In the genomic region with DNA sequence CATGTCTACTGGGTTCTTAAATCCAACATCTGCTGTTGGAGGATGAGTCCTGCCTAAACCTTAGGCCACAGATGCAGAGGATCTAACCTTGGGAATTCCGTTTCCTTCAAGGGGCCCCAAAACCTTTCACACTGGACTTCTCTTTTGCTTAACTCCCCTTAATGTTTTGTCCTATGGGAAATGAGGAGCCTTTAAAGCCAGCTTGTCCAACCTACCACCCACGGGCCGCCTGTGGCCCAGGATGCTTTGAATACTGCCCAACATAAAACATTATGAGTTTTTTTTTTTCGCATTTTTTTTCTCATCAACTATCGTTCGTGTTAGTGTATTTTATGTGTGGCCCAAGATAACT, we compare ENCODE assay signal across 8 cellular contexts.
A peak's percentile ranks its signal among the peaks of the same experiment; 100 is the strongest.
DNase-seq lines count a peak whose midpoint lies in the region; ATAC-seq, FAIRE-seq and TF ChIP-seq lines count a peak whose summit lies in the region.
"Had no signal": no experiment of that assay in that cellular context is flagged by ENCODE, and none has a peak within 500 bp of the region (broad histone marks: within the 10 kb centered on the region; RNA-seq: fewer than 3 reads in every experiment).

No MANE protein-coding gene starts in this region.

- no peak overlapping the region for H3K4ac ChIP-seq in H1 (replicated peaks; ENCODE audit: insufficient read length, low read depth, low read length)

- no peaks in the 10 kb centered on the region for H3K23me2 ChIP-seq in H1 (ENCODE audit: low read depth, low read length)

- H3K79me2 ChIP-seq in OCI-LY3 (ENCODE audit: low read length) (no peaks in the 10 kb centered on the region), H1 (ENCODE audit: control insufficient read depth in 1 of 2, insufficient read depth in 2 of 2, low read length in 2 of 2) (no peaks in the 10 kb centered on the region)

- TF ChIP-seq POLR2A in H1 (IDR thresholded peaks at IDR 0.05; ENCODE audit: control extremely low read depth in 1 of 2, low read depth in 2 of 2, low read length in 2 of 2): no peak

- H3K9ac ChIP-seq in OCI-LY3 (ENCODE audit: low read length): no peak overlapping the region; the same call in 1 of the 2 replicates
- H3K9ac ChIP-seq in H1 (replicated peaks in 1 of 4; ENCODE audit: extremely low read depth in 1 of 4, low read depth in 3 of 4, low read length in 3 of 4): no peak overlapping the region
- H3K9ac ChIP-seq in skeletal muscle tissue (ENCODE audit: low read depth in 1 of 3, low read length in 3 of 3): no peak overlapping the region

- H3K4me3 ChIP-seq in OCI-LY3 (ENCODE audit: low read length): no peak overlapping the region
- no peak overlapping the region for H3K4me3 ChIP-seq in H1 (ENCODE audit: extremely low read depth in 1 of 4, insufficient read depth in 2 of 4, low read depth in 3 of 4, low read length in 4 of 4)
- H3K4me3 ChIP-seq in skeletal muscle tissue (ENCODE audit: low read length in 3 of 3): no peak overlapping the region

- peak overlapping the region; percentile 3; the same call in 1 of the 2 replicates for H2BK15ac ChIP-seq in H1 (ENCODE audit: low read length)

- no peak overlapping the region; the same call in 1 of the 2 replicates for H3K27ac ChIP-seq in OCI-LY3 (ENCODE audit: low read length)
- H3K27ac ChIP-seq in H1 (ENCODE audit: low read depth, low read length): no peak overlapping the region
- H3K27ac ChIP-seq in skeletal muscle tissue (ENCODE audit: low read depth, low read length): peak overlapping the region; percentile 66

- H2BK20ac ChIP-seq in H1 (ENCODE audit: low read length): peak overlapping the region; percentile 13; the same call in 1 of the 2 replicates

- TF ChIP-seq EP300 in H1 (IDR thresholded peaks at IDR 0.05; ENCODE audit: borderline replicate concordance in 1 of 2, low read depth in 2 of 2, low read length in 2 of 2): no peak

- H3K4me2 ChIP-seq in OCI-LY3 (ENCODE audit: low read length): peak overlapping the region; percentile 92; the same call in 1 of the 2 replicates
- no peak overlapping the region for H3K4me2 ChIP-seq in H1 (ENCODE audit: insufficient read depth in 1 of 2, low read depth in 2 of 2, low read length in 2 of 2)

- no peak for TF ChIP-seq RAD21 in H1 (IDR thresholded peaks at IDR 0.05 in 1 of 2, conservative IDR thresholded peaks at IDR 0.05 in 1 of 2; ENCODE audit: low read depth in 2 of 2, low read length in 2 of 2)

- H4K20me1 ChIP-seq in OCI-LY3 (ENCODE audit: insufficient read depth, low read length) (no peaks in the 10 kb centered on the region), H1 (replicated peaks in 1 of 2; ENCODE audit: control insufficient read depth in 1 of 2, insufficient read depth in 2 of 2, low read length in 2 of 2) (no peaks in the 10 kb centered on the region)

- POLR2A ChIA-PET in H1 (lab: Charles Lee; ENCODE audit: partially characterized antibody): interaction anchor here (1.2 kb wide), 1 partner anchor 32 kb away, joined by 4 read pairs; no protein-coding TSS in a partner anchor

- H3K36me3 ChIP-seq in OCI-LY3 (replicated peaks; ENCODE audit: low read depth, low read length): no peaks in the 10 kb centered on the region
- H3K36me3 ChIP-seq in H1 (ENCODE audit: control insufficient read depth in 2 of 4, insufficient read depth in 4 of 4, low read length in 3 of 4): no peaks in the 10 kb centered on the region
- H3K36me3 ChIP-seq in skeletal muscle tissue (ENCODE audit: control insufficient read depth in 3 of 3, insufficient read depth in 3 of 3, low read length in 3 of 3): no peaks in the 10 kb centered on the region

- H3K23ac ChIP-seq in H1 (ENCODE audit: insufficient read length): no peak overlapping the region

- no peak for DNase-seq in Calu3
- no peak for DNase-seq in H1 (ENCODE audit: low read depth in 1 of 2, low spot score in 2 of 2)
- no peak for DNase-seq in sciatic nerve (ENCODE audit: low spot score)
- DNase-seq in urothelium cell line (ENCODE audit: low spot score): no peak
- no peak for DNase-seq in HCEC 1CT

- ATAC-seq in sciatic nerve: no peak

- H4K91ac ChIP-seq in H1 (replicated peaks; ENCODE audit: insufficient read length, low read length): no peak overlapping the region

- TF ChIP-seq CTCF in Calu3 (IDR thresholded peaks at IDR 0.05; ENCODE audit: unreplicated experiment) (no peak), OCI-LY3 (IDR thresholded peaks at IDR 0.05; ENCODE audit: low read depth, low read length) (no peak; the same call in 1 of the 2 replicates), H1 (IDR thresholded peaks at IDR 0.05; ENCODE audit: control extremely low read depth in 1 of 3, insufficient read depth in 1 of 3, low read depth in 1 of 3, low read length in 3 of 3) (no peak)

- H3K36me3 Mint-ChIP-seq in Calu3 (ENCODE audit: insufficient read depth, unreplicated experiment): peaks cover 9% of the 10 kb centered on the region

- peaks cover 16% of the 10 kb centered on the region for H3K4me1 ChIP-seq in OCI-LY3 (ENCODE audit: low read length)
- peaks cover 0 to 5% (median 2%) of the 10 kb centered on the region in 4 experiments; a peak in 3 of 7 replicates for H3K4me1 ChIP-seq in H1 (replicated peaks in 1 of 4; ENCODE audit: control insufficient read depth in 3 of 4, insufficient read depth in 4 of 4, low read length in 3 of 4)
- H3K4me1 ChIP-seq in skeletal muscle tissue (ENCODE audit: control insufficient read depth in 3 of 3, insufficient read depth in 3 of 3, low read length in 3 of 3): peaks cover 9 to 14% (median 11%) of the 10 kb centered on the region in 3 donors

- H2AK5ac ChIP-seq in H1 (ENCODE audit: low read depth, low read length): no peak overlapping the region

- H3K18ac ChIP-seq in H1 (ENCODE audit: extremely low read depth, low read length): peak overlapping the region; percentile 72; the same call in 1 of the 2 replicates

- no peak overlapping the region for H2BK120ac ChIP-seq in H1 (replicated peaks; ENCODE audit: low read depth, low read length)

- no peak overlapping the region for H3K56ac ChIP-seq in H1 (replicated peaks; ENCODE audit: insufficient read length, low read depth, low read length)

- peaks cover 58% of the 10 kb centered on the region for H3K4me1 Mint-ChIP-seq in Calu3 (ENCODE audit: low read depth, unreplicated experiment)

- H3K27ac Mint-ChIP-seq in Calu3 (ENCODE audit: unreplicated experiment): no peak overlapping the region

- H4K8ac ChIP-seq in H1 (ENCODE audit: extremely low read depth, insufficient read depth, low read length): no peak overlapping the region

- no peak overlapping the region for H3K4me3 Mint-ChIP-seq in Calu3 (ENCODE audit: low read depth, unreplicated experiment)

- H3K27me3 ChIP-seq in OCI-LY3 (ENCODE audit: low read depth, low read length) (0 out of 2 replicates have a peak, but pooled peaks cover 6% of the 10 kb centered on the region), H1 (replicated peaks in 1 of 4; ENCODE audit: control insufficient read depth in 3 of 4, extremely low read depth in 1 of 4, insufficient read depth in 3 of 4, low read length in 3 of 4) (no peaks in the 10 kb centered on the region; a peak in 1 of 7 replicates), skeletal muscle tissue (ENCODE audit: control insufficient read depth in 3 of 3, insufficient read depth in 3 of 3, low read length in 3 of 3) (no peaks in the 10 kb centered on the region)

- BruUV-seq in Calu3 (replicated peaks; lab: Mats Ljungman, UMichigan): TSS peak; percentile 95

- intact Hi-C loops in Calu3 (cut with micrococcal nuclease; ENCODE audit: unreplicated experiment): loop anchor here (1.0 to 10.0 kb wide), 4 partner anchors 33 to 187 kb away; no protein-coding TSS in a partner anchor
- intact Hi-C loops in sciatic nerve (cut with DNase I): loop anchor here (10.0 kb wide), 1 partner anchor 67 kb away; no protein-coding TSS in a partner anchor

- no peaks in the 10 kb centered on the region for H3K79me1 ChIP-seq in H1 (ENCODE audit: low read depth, low read length)

- peaks cover 4% of the 10 kb centered on the region for H3K9me3 Mint-ChIP-seq in Calu3 (ENCODE audit: low read depth, unreplicated experiment)

- no peak overlapping the region for H4K5ac ChIP-seq in H1 (ENCODE audit: insufficient read length, low read depth, low read length)

- no peak overlapping the region for H2AFZ ChIP-seq in OCI-LY3 (ENCODE audit: low read depth, low read length)
- peak overlapping the region; percentile 91; the same call in 1 of the 2 replicates for H2AFZ ChIP-seq in H1 (ENCODE audit: low read length)

- no peak overlapping the region for H3K14ac ChIP-seq in H1 (ENCODE audit: insufficient read length)

- H2BK5ac ChIP-seq in H1 (ENCODE audit: low read depth, low read length): peak overlapping the region; percentile 55; the same call in 1 of the 2 replicates

- FAIRE-seq in H1 (lab: Jason Lieb, UNC): no peak
- no peak for FAIRE-seq in urothelium cell line (lab: Jason Lieb, UNC)
- FAIRE-seq: endometrium had no signal

- no peak overlapping the region for H2BK12ac ChIP-seq in H1 (ENCODE audit: low read depth, low read length)

- H3K9me3 ChIP-seq in OCI-LY3 (ENCODE audit: insufficient read depth, low read length) (no peaks in the 10 kb centered on the region), H1 (ENCODE audit: insufficient read depth in 2 of 2, low read depth in 1 of 2, low read length in 1 of 2) (no peaks in the 10 kb centered on the region), skeletal muscle tissue (ENCODE audit: control insufficient read depth in 3 of 3, low read length in 3 of 3) (no peaks in the 10 kb centered on the region)

- H3K27me3 Mint-ChIP-seq in Calu3 (ENCODE audit: unreplicated experiment): no peaks in the 10 kb centered on the region

- CTCF ChIA-PET in Calu3 (lab: Charles Lee) (interaction anchor here (1.5 to 2.3 kb wide), 6 partner anchors 19 to 186 kb away, joined by 5 to 18 read pairs (median 12); a partner anchor contains a TSS), H1 (lab: Charles Lee; ENCODE audit: partially characterized antibody) (interaction anchor here (0.6 to 4.2 kb wide), 29 partner anchors 9 to 214 kb away, joined by 3 to 38 read pairs (median 4); a partner anchor contains a TSS)

- 82% methylated on average over 6 of the region's 6 CpGs; no CpG with 5 or more reads in 1 of the 2 experiments for WGBS in H1 (ENCODE audit: extremely low coverage in 1 of 2, insufficient coverage in 1 of 2, insufficient read length in 1 of 2, insufficient replicate concordance in 2 of 2, low coverage in 1 of 2, low lambda C conversion rate in 2 of 2, missing lambda C conversion rate in 1 of 2), 2 experiments

TF ChIP-seq in H1, 55 proteins besides CTCF, POLR2A, EP300 and RAD21 (continues in another document):
- TF ChIP-seq KDM4A (IDR thresholded peaks at IDR 0.05; ENCODE audit: low read depth, low read length, severe bottlenecking): no peak
- no peak for TF ChIP-seq BACH1 (IDR thresholded peaks at IDR 0.05; ENCODE audit: low read length)
- no peak for TF ChIP-seq TEAD4 (IDR thresholded peaks at IDR 0.05; ENCODE audit: low read depth, low read length)
- no peak for TF ChIP-seq BCL11A (IDR thresholded peaks at IDR 0.05; ENCODE audit: low read depth in 2 of 2, low read length in 2 of 2)
- no peak for TF ChIP-seq SIRT6 (IDR thresholded peaks at IDR 0.05; ENCODE audit: low read length)
- TF ChIP-seq POLR2AphosphoS5 (IDR thresholded peaks at IDR 0.05; ENCODE audit: low read depth, low read length): no peak
- no peak for TF ChIP-seq SP4 (IDR thresholded peaks at IDR 0.05; ENCODE audit: low read length)
- TF ChIP-seq SP2 (IDR thresholded peaks at IDR 0.05; ENCODE audit: low read length): no peak
- TF ChIP-seq POU5F1 (IDR thresholded peaks at IDR 0.05; ENCODE audit: low read depth, low read length): no peak
- TF ChIP-seq MAFK (IDR thresholded peaks at IDR 0.05; ENCODE audit: low read depth, low read length): no peak
